ENCODE assay signal across 8 cellular contexts in genomic region chr10:102055647-102056419, GRCh38. TPM values are rescaled to one million over a fixed set of nuclear protein-coding genes. Genes with fewer than 3 reads are reported as not detected.
DNase-seq lines count a peak whose midpoint lies in the region; ATAC-seq and TF ChIP-seq lines count a peak whose summit lies in the region.

Gene ARMH3, minus strand, starts transcription at chr10:102056173. Its CDS starts 16,059 bp downstream, at chr10:102040114.

- H3K9me3 ChIP-seq in Panc1 (ENCODE audit: control insufficient read depth, insufficient read depth, low read depth, low read length) (no peaks in the 10 kb centered on the region), esophagus muscularis mucosa (no peaks in the 10 kb centered on the region), muscle layer of duodenum (ENCODE audit: control insufficient read depth in 1 of 2, low read length in 2 of 2) (no peaks in the 10 kb centered on the region)

- POLR2A ChIA-PET in Panc1 (lab: Charles Lee): interaction anchor here (0.6 to 0.7 kb wide), 3 partner anchors 24 to 325 kb away, joined by 3 read pairs; no protein-coding TSS in a partner anchor

- H3K27me3 Mint-ChIP-seq in activated T-cell treated with anti-CD3 and anti-CD28 coated beads, Interleukin-2, amount 50 U/mL, for 4 hours (ENCODE audit: low read depth): no peaks in the 10 kb centered on the region

- H3K4me3 Mint-ChIP-seq in activated T-cell treated with anti-CD3 and anti-CD28 coated beads, Interleukin-2, amount 50 U/mL, for 4 hours: peak within 1 kb of the TSS; percentile 92

- H3K9me3 Mint-ChIP-seq in activated T-cell treated with anti-CD3 and anti-CD28 coated beads, Interleukin-2, amount 50 U/mL, for 4 hours: no peaks in the 10 kb centered on the region

- DNase-seq in DMS153 (lab: John Stamatoyannopoulos, UW) (peak; percentile 96), Panc1 (ENCODE audit: low read depth, low spot score) (peak; percentile 93), esophagus muscularis mucosa (ENCODE audit: extremely low spot score) (peak; percentile 97)
- peak; percentile 98 for DNase-seq in Jurkat, Clone E6-1 (ENCODE audit: low read depth, low spot score)
- DNase-seq in activated T-cell treated with anti-CD3 and anti-CD28 coated beads, Interleukin-2, amount 50 U/mL, for 4 hours: peak; percentile 81
- DNase-seq in stimulated activated CD8-positive, alpha-beta memory T cell treated with anti-CD3 and anti-CD28 coated beads, Interleukin-7, amount 100 ng/mL, for 4 hours (ENCODE audit: low read depth in 2 of 2): peak; percentile 78 to 81

- TF ChIP-seq CTCF in Panc1 (IDR thresholded peaks at IDR 0.05) (no peak), esophagus muscularis mucosa (IDR thresholded peaks at IDR 0.05) (peak in 1 of 3 experiments; percentile 26)

- peaks cover 47% of the 10 kb centered on the region for H3K4me1 Mint-ChIP-seq in activated T-cell treated with anti-CD3 and anti-CD28 coated beads, Interleukin-2, amount 50 U/mL, for 4 hours (ENCODE audit: low read depth)

- H3K27me3 ChIP-seq in Panc1 (ENCODE audit: control insufficient read depth, insufficient read depth, low read length) (no peaks in the 10 kb centered on the region), esophagus muscularis mucosa (no peaks in the 10 kb centered on the region), muscle layer of duodenum (ENCODE audit: low read depth, low read length) (no peaks in the 10 kb centered on the region)

- peak within 1 kb of the TSS; percentile 83 for H3K4me3 ChIP-seq in Jurkat, Clone E6-1 (ENCODE audit: low read length)
- H3K4me3 ChIP-seq in Panc1 (ENCODE audit: low read depth in 2 of 2, low read length in 2 of 2) (peak within 1 kb of the TSS; percentile 79 to 99), esophagus muscularis mucosa (peak within 1 kb of the TSS; percentile 89 to 99 (median 93)), muscle layer of duodenum (ENCODE audit: low read depth in 1 of 2, low read length in 2 of 2) (peak within 1 kb of the TSS; percentile 83 to 99)

- H3K36me3 Mint-ChIP-seq in activated T-cell treated with anti-CD3 and anti-CD28 coated beads, Interleukin-2, amount 50 U/mL, for 4 hours (ENCODE audit: insufficient read depth): no peaks in the 10 kb centered on the region

- no TSS peak for BruUV-seq in Panc1 (replicated peaks; lab: Mats Ljungman, UMichigan)

- intact Hi-C loops in Panc1 (cut with micrococcal nuclease; ENCODE audit: unreplicated experiment) (no loop called here), esophagus muscularis mucosa (cut with DNase I) (no loop called here)

- H3K27ac ChIP-seq in Panc1 (ENCODE audit: low read length) (peak within 1 kb of the TSS; percentile 95), esophagus muscularis mucosa (replicated peaks in 1 of 4) (peak within 1 kb of the TSS; percentile 95 to 98 (median 96)), muscle layer of duodenum (ENCODE audit: low read length) (peak within 1 kb of the TSS; percentile 92)

- peak; percentile 24 for TF ChIP-seq POLR2A in esophagus muscularis mucosa (IDR thresholded peaks at IDR 0.05; ENCODE audit: low read depth)

- CTCF ChIA-PET in Panc1 (lab: Charles Lee): interaction anchor here (0.6 to 1.3 kb wide), 4 partner anchors 42 to 113 kb away, joined by 3 to 4 read pairs (median 3); no protein-coding TSS in a partner anchor

- in situ Hi-C loops in Panc1 (cut with HindIII; ENCODE audit: low pct_unique_long_range_greater_than_20kb, low sequenced_read_pairs): no loop called here

- TF ChIP-seq EP300 in esophagus muscularis mucosa (IDR thresholded peaks at IDR 0.05): no peak

- H3K4me1 ChIP-seq in Panc1 (ENCODE audit: control insufficient read depth, insufficient read depth, low read length) (peaks cover 4% of the 10 kb centered on the region; the same call in 1 of the 2 replicates), esophagus muscularis mucosa (peaks cover 25 to 47% (median 40%) of the 10 kb centered on the region in 4 donors), muscle layer of duodenum (ENCODE audit: control insufficient read depth in 1 of 2, insufficient read depth in 2 of 2, low read length in 2 of 2) (peaks cover 0 to 28% of the 10 kb centered on the region in 2 donors)

- ATAC-seq in GM21576 (IDR thresholded peaks at IDR 0.05; ENCODE audit: unreplicated experiment) (peak; percentile 91), Panc1 (peak; percentile 98)
- peak; percentile 98 for ATAC-seq in activated T-cell treated with anti-CD3 and anti-CD28 coated beads, Interleukin-2, amount 50 U/mL, for 4 hours

- WGBS in esophagus muscularis mucosa: under 1% methylated on average over 39 of the region's 79 CpGs

- H3K36me3 ChIP-seq in Panc1 (ENCODE audit: control insufficient read depth, insufficient read depth, low read length) (peaks cover 3% of the 10 kb centered on the region; the same call in 1 of the 2 replicates), esophagus muscularis mucosa (no peaks in the 10 kb centered on the region), muscle layer of duodenum (ENCODE audit: control insufficient read depth in 1 of 2, insufficient read depth in 2 of 2, low read length in 2 of 2) (no peaks in the 10 kb centered on the region)

RNA-seq across cellular contexts. Expression of gene ARMH3, which starts in this region (rescaled TPM):
- 11.3 TPM for polyA plus RNA-seq in Jurkat, Clone E6-1 (2012; ENCODE audit: insufficient read depth, insufficient read length)
- total RNA-seq in Panc1 (2021; ENCODE audit: unreplicated experiment): 30.6 TPM
- polyA plus RNA-seq in Panc1 (2012; ENCODE audit: insufficient read length): 19.3 TPM
- 10 to 100 TPM; 16.6 to 21.7 (median 21.5) TPM for total RNA-seq in activated T-cell treated with anti-CD3 and anti-CD28 coated beads, Interleukin-2, amount 50 U/mL, for 4 hours
- 10 to 100 TPM; 12.9 to 19.3 (median 16.2) TPM for total RNA-seq in esophagus muscularis mucosa

Comparison
In these comparisons a context has a peak if more than half of its experiments do, and no peak if none do; other contexts are left out.
1. Peak in every context shown above with its lines: DNase-seq, ATAC-seq, H3K4me3 ChIP-seq and H3K27ac ChIP-seq.